Comparison of ENCODE assay signal across 12 cellular contexts in genomic region chr20:51345601-51346101, GRCh38.
DNase-seq lines count a peak whose midpoint lies in the region; ATAC-seq and TF ChIP-seq lines count a peak whose summit lies in the region.
"Had no signal": no experiment of that assay in that cellular context is flagged by ENCODE, and none has a peak within 500 bp of the region (broad histone marks: within the 10 kb centered on the region; RNA-seq: fewer than 3 reads in every experiment).

No MANE protein-coding gene starts in this region.

- ATAC-seq in omental fat pad (ENCODE audit: low FRiP score) (peak; percentile 79), HG03196 (IDR thresholded peaks at IDR 0.05; ENCODE audit: unreplicated experiment) (no peak)
- ATAC-seq: natural killer cell treated with Interleukin-12 subunit alpha and Interleukin-12 subunit beta and Interleukin-15 and Interleukin-18, amount 100 ng/mL, for 72 hours had no signal

- no peaks in the 10 kb centered on the region for H3K27me3 Mint-ChIP-seq in chondrocyte (ENCODE audit: low read depth)
- H3K27me3 Mint-ChIP-seq: CD4-positive, alpha-beta memory T cell had no signal

- no peak overlapping the region for H3K4me3 Mint-ChIP-seq in chondrocyte (ENCODE audit: unreplicated experiment)
- H3K4me3 Mint-ChIP-seq: CD4-positive, alpha-beta memory T cell; natural killer cell treated with Interleukin-12 subunit alpha and Interleukin-12 subunit beta and Interleukin-15 and Interleukin-18, amount 100 ng/mL, for 72 hours; stimulated activated naive CD8-positive, alpha-beta T cell treated with anti-CD3 and anti-CD28 coated beads, Interleukin-15, Interleukin-2, amounts not matched to agents 100 ng/mL and 50 ng/mL, for 24 hours had no signal

- TF ChIP-seq CTCF in chondrocyte (IDR thresholded peaks at IDR 0.05) (no peak), omental fat pad (IDR thresholded peaks at IDR 0.05) (no peak)

- peak; percentile 89 for DNase-seq in EH (ENCODE audit: low read depth)
- DNase-seq in NOMO-1 treated with dmso at 0.1 percent for 144 hours (lab: John Stamatoyannopoulos, UW; ENCODE audit: unreplicated experiment): peak; percentile 21
- no peak for DNase-seq in chondrocyte (ENCODE audit: low spot score)
- DNase-seq in omental fat pad (ENCODE audit: low spot score): no peak
- DNase-seq in T-helper 9 cell: no peak
- no peak for DNase-seq in NCI-H526 (lab: John Stamatoyannopoulos, UW)
- no peak for DNase-seq in islet precursor cell
- DNase-seq: CD4-positive, alpha-beta memory T cell; NCI-H1092 had no signal

- peaks cover 55% of the 10 kb centered on the region for H3K4me1 Mint-ChIP-seq in chondrocyte (ENCODE audit: low read depth)
- H3K4me1 Mint-ChIP-seq: CD4-positive, alpha-beta memory T cell had no signal

- H3K9me3 Mint-ChIP-seq in chondrocyte (ENCODE audit: low read depth): peaks cover 4% of the 10 kb centered on the region
- H3K9me3 Mint-ChIP-seq: natural killer cell treated with Interleukin-12 subunit alpha and Interleukin-12 subunit beta and Interleukin-15 and Interleukin-18, amount 100 ng/mL, for 72 hours had no signal

- no peaks in the 10 kb centered on the region for H3K36me3 Mint-ChIP-seq in chondrocyte (ENCODE audit: low read depth)

- H3K27ac Mint-ChIP-seq in chondrocyte (ENCODE audit: unreplicated experiment): peak overlapping the region; percentile 89
- H3K27ac Mint-ChIP-seq: natural killer cell treated with Interleukin-12 subunit alpha and Interleukin-12 subunit beta and Interleukin-15 and Interleukin-18, amount 100 ng/mL, for 72 hours; stimulated activated naive CD8-positive, alpha-beta T cell treated with anti-CD3 and anti-CD28 coated beads, Interleukin-15, Interleukin-2, amounts not matched to agents 100 ng/mL and 50 ng/mL, for 24 hours had no signal

Comparison
In these comparisons a context has a peak if more than half of its experiments do, and no peak if none do; other contexts are left out.
1. DNase-seq: peak in EH (single experiment) and NOMO-1 treated with dmso at 0.1 percent for 144 hours (single experiment); none in chondrocyte (single experiment), omental fat pad (single experiment), T-helper 9 cell (single experiment), NCI-H526 (0 of 2) and islet precursor cell (single experiment).